1 cellular context compared by ENCODE assay signal in the genomic region with DNA sequence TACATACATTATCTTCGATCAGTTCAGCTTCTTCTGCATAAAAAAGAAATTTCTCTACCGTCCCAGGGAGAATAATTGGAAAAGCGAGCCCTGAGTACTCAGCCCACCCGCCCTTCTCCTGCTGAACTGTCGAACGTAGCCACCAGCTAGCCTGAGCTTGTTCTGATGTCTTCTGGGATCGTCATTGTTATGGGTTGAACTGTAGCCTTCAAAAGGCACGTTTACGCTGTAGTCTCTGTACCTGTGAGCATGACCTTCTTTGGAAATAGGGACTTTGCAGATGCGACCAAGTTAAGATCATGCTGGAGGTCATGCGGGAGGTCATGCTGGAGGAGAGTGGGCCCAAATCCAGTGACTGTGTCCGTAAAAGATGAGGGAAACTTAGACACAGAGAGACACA.
TF ChIP-seq lines count a peak whose summit lies in the region.

No MANE protein-coding gene starts in this region.

TF ChIP-seq in HepG2, 621 proteins besides CTCF, POLR2A, EP300 and RAD21:
- TF ChIP-seq, protein P1, sequence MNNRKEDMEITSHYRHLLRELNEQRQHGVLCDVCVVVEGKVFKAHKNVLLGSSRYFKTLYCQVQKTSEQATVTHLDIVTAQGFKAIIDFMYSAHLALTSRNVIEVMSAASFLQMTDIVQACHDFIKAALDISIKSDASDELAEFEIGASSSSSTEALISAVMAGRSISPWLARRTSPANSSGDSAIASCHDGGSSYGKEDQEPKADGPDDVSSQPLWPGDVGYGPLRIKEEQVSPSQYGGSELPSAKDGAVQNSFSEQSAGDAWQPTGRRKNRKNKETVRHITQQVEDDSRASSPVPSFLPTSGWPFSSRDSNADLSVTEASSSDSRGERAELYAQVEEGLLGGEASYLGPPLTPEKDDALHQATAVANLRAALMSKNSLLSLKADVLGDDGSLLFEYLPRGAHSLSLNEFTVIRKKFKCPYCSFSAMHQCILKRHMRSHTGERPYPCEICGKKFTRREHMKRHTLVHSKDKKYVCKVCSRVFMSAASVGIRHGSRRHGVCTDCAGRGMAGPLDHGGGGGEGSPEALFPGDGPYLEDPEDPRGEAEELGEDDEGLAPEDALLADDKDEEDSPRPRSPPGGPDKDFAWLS (CRISPR knock-in tag; IDR thresholded peaks at IDR 0.05; ENCODE audit: borderline replicate concordance), result peak; percentile 31; the same call in 1 of the 2 replicates
- no peak for TF ChIP-seq E2F1 (CRISPR knock-in tag; IDR thresholded peaks at IDR 0.05)
